In the genomic region with DNA sequence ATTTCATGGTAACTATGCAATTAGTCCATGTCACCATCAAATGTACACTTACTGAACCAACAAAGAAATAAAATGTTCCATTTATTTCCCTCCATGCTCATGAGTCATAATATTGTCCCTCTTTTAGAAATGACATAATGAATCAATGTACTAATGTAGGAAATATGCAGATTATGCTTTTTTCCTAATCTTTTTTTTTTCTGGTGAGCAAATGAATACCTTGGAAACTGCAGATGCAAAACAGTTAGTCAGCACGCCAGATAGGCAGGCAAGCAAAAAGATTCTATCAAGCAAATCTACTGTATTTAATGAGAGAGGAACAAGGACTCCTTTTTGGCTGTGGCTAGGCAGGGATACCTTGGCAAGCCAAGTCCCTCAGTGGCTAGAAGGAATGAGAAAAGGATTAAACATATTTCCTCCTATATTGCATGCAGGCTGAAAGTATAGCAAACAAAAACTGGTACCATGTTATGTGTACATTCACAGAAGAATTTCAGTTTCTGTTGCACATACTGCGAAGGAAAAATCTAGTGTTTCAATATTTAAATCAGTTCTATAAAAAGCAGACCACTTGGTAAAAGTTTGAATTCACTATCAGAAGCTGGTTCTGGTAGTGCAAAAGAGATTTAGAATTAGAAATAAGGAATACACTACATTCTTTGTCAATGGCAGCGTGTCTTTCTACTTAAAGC, we compare ENCODE assay signal across 12 cellular contexts.
A peak's percentile ranks its signal among the peaks of the same experiment; 100 is the strongest.
DNase-seq lines count a peak whose midpoint lies in the region; ATAC-seq, FAIRE-seq and TF ChIP-seq lines count a peak whose summit lies in the region.
"Had no signal": no experiment of that assay in that cellular context is flagged by ENCODE, and none has a peak within 500 bp of the region (broad histone marks: within the 10 kb centered on the region; RNA-seq: fewer than 3 reads in every experiment).

No MANE protein-coding gene starts in this region.

- DNase-seq in bronchial epithelial cell (ENCODE audit: low read depth) (peak; percentile 47), urothelium cell line (ENCODE audit: low spot score) (peak; percentile 20), OCI-M1 (lab: John Stamatoyannopoulos, UW) (no peak), type B pancreatic cell (ENCODE audit: extremely low spot score, unreplicated experiment) (no peak)
- no peak for DNase-seq in activated CD4-positive, alpha-beta memory T cell treated with anti-CD3 and anti-CD28 coated beads, Interleukin-2, amount 10 ng/mL, durations not matched to agents 7 days and 5 days
- DNase-seq: activated T-cell treated with anti-CD3 and anti-CD28 coated beads for 4 hours; cortex of kidney; stimulated activated CD4-positive, alpha-beta T cell treated with anti-CD3 and anti-CD28 coated beads, Interleukin-2, amount 100 ng/mL, for 24 hours; SW 1271 had no signal

- H3K4me1 ChIP-seq in KMS-11 (ENCODE audit: low read depth, poor library complexity, severe bottlenecking) = peaks cover 12% of the 10 kb centered on the region

- peak overlapping the region; percentile 43 for H3K4me2 ChIP-seq in KMS-11

- no peaks in the 10 kb centered on the region for H3K36me3 Mint-ChIP-seq in activated CD4-positive, alpha-beta memory T cell treated with anti-CD3 and anti-CD28 coated beads, Interleukin-2, amount 10 ng/mL, durations not matched to agents 7 days and 5 days (ENCODE audit: low read depth)
- no peaks in the 10 kb centered on the region for H3K36me3 Mint-ChIP-seq in type B pancreatic cell
- H3K36me3 Mint-ChIP-seq: natural killer cell treated with Interleukin-12 subunit alpha and Interleukin-12 subunit beta and Interleukin-15 and Interleukin-18, amount 100 ng/mL, for 72 hours had no signal

- no peak for TF ChIP-seq CTCF in KMS-11 (conservative IDR thresholded peaks at IDR 0.05; ENCODE audit: low read depth, low read length)
- no peak for TF ChIP-seq CTCF in bronchial epithelial cell (IDR thresholded peaks at IDR 0.05; ENCODE audit: insufficient read depth, low read length, severe bottlenecking)
- no peak for TF ChIP-seq CTCF in type B pancreatic cell (conservative IDR thresholded peaks at IDR 0.05)

- H3K4me3 ChIP-seq in KMS-11 (IDR thresholded peaks at IDR 0.05; ENCODE audit: insufficient read depth, low read depth, low read length) (no peak overlapping the region), bronchial epithelial cell (ENCODE audit: low read depth, low read length) (no peak overlapping the region)

- no peaks in the 10 kb centered on the region for H4K20me1 ChIP-seq in KMS-11 (ENCODE audit: insufficient read depth)

- H3K27me3 Mint-ChIP-seq in activated CD4-positive, alpha-beta memory T cell treated with anti-CD3 and anti-CD28 coated beads, Interleukin-2, amount 10 ng/mL, durations not matched to agents 7 days and 5 days = no peaks in the 10 kb centered on the region
- peaks cover 6% of the 10 kb centered on the region for H3K27me3 Mint-ChIP-seq in type B pancreatic cell
- H3K27me3 Mint-ChIP-seq: natural killer cell treated with Interleukin-12 subunit alpha and Interleukin-12 subunit beta and Interleukin-15 and Interleukin-18, amount 100 ng/mL, for 72 hours had no signal

- peak; percentile 53 for ATAC-seq in GM19463 (IDR thresholded peaks at IDR 0.05; ENCODE audit: unreplicated experiment)
- ATAC-seq: natural killer cell treated with Interleukin-12 subunit alpha and Interleukin-12 subunit beta and Interleukin-15 and Interleukin-18, amount 100 ng/mL, for 72 hours had no signal

- H3K9me3 Mint-ChIP-seq in activated CD4-positive, alpha-beta memory T cell treated with anti-CD3 and anti-CD28 coated beads, Interleukin-2, amount 10 ng/mL, durations not matched to agents 7 days and 5 days = peaks cover 4% of the 10 kb centered on the region
- peaks cover 7% of the 10 kb centered on the region for H3K9me3 Mint-ChIP-seq in type B pancreatic cell

- H3K4me3 Mint-ChIP-seq in activated CD4-positive, alpha-beta memory T cell treated with anti-CD3 and anti-CD28 coated beads, Interleukin-2, amount 10 ng/mL, durations not matched to agents 7 days and 5 days = no peak overlapping the region
- H3K4me3 Mint-ChIP-seq in type B pancreatic cell = no peak overlapping the region
- H3K4me3 Mint-ChIP-seq: natural killer cell treated with Interleukin-12 subunit alpha and Interleukin-12 subunit beta and Interleukin-15 and Interleukin-18, amount 100 ng/mL, for 72 hours had no signal

- H3K9ac ChIP-seq in KMS-11 = no peak overlapping the region

- no peak overlapping the region for H3K27ac Mint-ChIP-seq in activated CD4-positive, alpha-beta memory T cell treated with anti-CD3 and anti-CD28 coated beads, Interleukin-2, amount 10 ng/mL, durations not matched to agents 7 days and 5 days
- H3K27ac Mint-ChIP-seq in type B pancreatic cell = no peak overlapping the region
- H3K27ac Mint-ChIP-seq: natural killer cell treated with Interleukin-12 subunit alpha and Interleukin-12 subunit beta and Interleukin-15 and Interleukin-18, amount 100 ng/mL, for 72 hours had no signal

- FAIRE-seq in bronchial epithelial cell (lab: Jason Lieb, UNC) = no peak
- no peak for FAIRE-seq in urothelium cell line (lab: Jason Lieb, UNC)

- H3K79me2 ChIP-seq in KMS-11 (ENCODE audit: insufficient read depth, low read depth) = no peaks in the 10 kb centered on the region

- CTCF ChIA-PET in activated CD4-positive, alpha-beta memory T cell treated with anti-CD3 and anti-CD28 coated beads, Interleukin-2, amount 10 ng/mL, durations not matched to agents 7 days and 5 days (lab: Charles Lee) = no interaction called here

- H3K4me1 Mint-ChIP-seq in activated CD4-positive, alpha-beta memory T cell treated with anti-CD3 and anti-CD28 coated beads, Interleukin-2, amount 10 ng/mL, durations not matched to agents 7 days and 5 days = no peaks in the 10 kb centered on the region
- peaks cover 18% of the 10 kb centered on the region for H3K4me1 Mint-ChIP-seq in type B pancreatic cell (ENCODE audit: unreplicated experiment)

- POLR2A ChIA-PET in activated CD4-positive, alpha-beta memory T cell treated with anti-CD3 and anti-CD28 coated beads, Interleukin-2, amount 10 ng/mL, durations not matched to agents 7 days and 5 days (lab: Charles Lee) = no interaction called here

- no peak overlapping the region for H3K27ac ChIP-seq in KMS-11

- H3K27me3 ChIP-seq in KMS-11 (ENCODE audit: insufficient read depth, low read depth) (no peaks in the 10 kb centered on the region), bronchial epithelial cell (ENCODE audit: control insufficient read depth, insufficient read depth, low read length) (no peaks in the 10 kb centered on the region)

- no peaks in the 10 kb centered on the region for H3K36me3 ChIP-seq in KMS-11 (ENCODE audit: insufficient read depth)
- H3K36me3 ChIP-seq in bronchial epithelial cell (ENCODE audit: control insufficient read depth, insufficient read depth, low read length) = no peaks in the 10 kb centered on the region

- H2AFZ ChIP-seq in KMS-11 (ENCODE audit: low read depth) = peak overlapping the region; percentile 56

Comparison
In these comparisons a context has a peak if more than half of its experiments do, and no peak if none do; other contexts are left out.
1. DNase-seq: peak in bronchial epithelial cell (single experiment) and urothelium cell line (single experiment); none in activated CD4-positive, alpha-beta memory T cell treated with anti-CD3 and anti-CD28 coated beads, Interleukin-2, amount 10 ng/mL, durations not matched to agents 7 days and 5 days (single experiment), OCI-M1 (single experiment) and type B pancreatic cell (single experiment).